ENCODE assay signal across 2 cellular contexts in the genomic region with DNA sequence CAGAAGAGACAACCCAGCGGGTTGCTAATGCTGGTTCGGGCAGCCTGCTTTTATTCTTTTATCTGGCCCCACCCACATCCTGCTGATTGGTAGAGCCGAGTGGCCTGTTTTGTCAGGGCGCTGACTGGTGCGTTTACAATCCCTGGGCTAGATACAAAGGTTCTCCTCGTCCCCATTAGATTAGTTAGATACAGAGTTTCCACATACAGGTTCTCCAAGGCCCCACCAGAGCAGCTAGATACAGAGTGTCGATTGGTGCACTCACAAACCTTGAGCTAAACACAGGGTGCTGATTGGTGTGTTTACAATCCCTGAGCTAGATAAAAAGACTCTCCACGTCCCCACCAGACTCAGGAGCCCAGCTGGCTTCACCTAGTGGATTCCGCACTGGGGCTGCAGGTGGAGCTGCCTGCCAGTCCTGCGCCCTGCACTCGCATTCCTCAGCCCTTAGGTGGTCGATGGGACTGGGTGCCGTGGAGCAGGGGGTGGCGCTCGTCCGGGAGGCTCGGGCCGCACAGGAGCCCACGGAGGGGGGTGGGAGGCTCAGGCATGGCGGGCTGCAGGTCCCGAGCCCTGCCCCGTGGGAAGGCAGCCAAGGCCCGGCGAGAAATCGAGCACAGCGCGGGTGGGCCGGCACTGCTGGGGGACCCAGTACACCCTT.
TF ChIP-seq lines count a peak whose summit lies in the region.

No MANE protein-coding gene starts in this region.

TF ChIP-seq in H1, 55 proteins besides CTCF, POLR2A, EP300 and RAD21:
- TF ChIP-seq TBP (IDR thresholded peaks at IDR 0.05; ENCODE audit: low read depth, low read length), result peak; percentile 53
- TF ChIP-seq SP1 (IDR thresholded peaks at IDR 0.05; ENCODE audit: low read depth, low read length), result 0 out of 2 replicates have a peak, but pooled peaks have one; percentile 40

TF ChIP-seq in HepG2, 621 proteins besides CTCF, POLR2A, EP300 and RAD21:
- 0 out of 2 replicates have a peak, but pooled peaks have one; percentile 12 for TF ChIP-seq GABPB1 (CRISPR knock-in tag; IDR thresholded peaks at IDR 0.05)
- peak; percentile 63 for TF ChIP-seq STAG1 (CRISPR knock-in tag; IDR thresholded peaks at IDR 0.05)
- TF ChIP-seq HMGXB4 (CRISPR knock-in tag; IDR thresholded peaks at IDR 0.05; ENCODE audit: borderline replicate concordance in 1 of 2, low read depth in 1 of 2), result peak in 1 of 2 experiments; percentile 32; a peak in 2 of 4 replicates
- peak; percentile 67; the same call in 1 of the 2 replicates for TF ChIP-seq GTF2F1 (IDR thresholded peaks at IDR 0.05; ENCODE audit: low read length)
- 0 out of 2 replicates have a peak, but pooled peaks have one; percentile 16 for TF ChIP-seq ZNF556 (CRISPR knock-in tag; IDR thresholded peaks at IDR 0.05; ENCODE audit: borderline replicate concordance)
- peak; percentile 44; the same call in 1 of the 2 replicates for TF ChIP-seq DRAP1 (CRISPR knock-in tag; IDR thresholded peaks at IDR 0.05)
- TF ChIP-seq HOMEZ (CRISPR knock-in tag; IDR thresholded peaks at IDR 0.05; ENCODE audit: low read depth), result peak; percentile 20; the same call in 1 of the 2 replicates
- peak; percentile 24; the same call in 1 of the 2 replicates for TF ChIP-seq ZNF687 (CRISPR knock-in tag; IDR thresholded peaks at IDR 0.05)
- peak; percentile 37 for TF ChIP-seq TEAD3 (CRISPR knock-in tag; optimal IDR thresholded peaks at IDR 0.05; ENCODE audit: borderline replicate concordance)
- TF ChIP-seq ZNF501 (CRISPR knock-in tag; IDR thresholded peaks at IDR 0.05), result 0 out of 2 replicates have a peak, but pooled peaks have one; percentile 20
- peak; percentile 85 for TF ChIP-seq ZBTB38 (CRISPR knock-in tag; IDR thresholded peaks at IDR 0.05)
- TF ChIP-seq NFYB (CRISPR knock-in tag; IDR thresholded peaks at IDR 0.05), result peak; percentile 82
- 0 out of 2 replicates have a peak, but pooled peaks have one; percentile 17 for TF ChIP-seq PHF8 (CRISPR knock-in tag; IDR thresholded peaks at IDR 0.05)
- TF ChIP-seq, protein P1, sequence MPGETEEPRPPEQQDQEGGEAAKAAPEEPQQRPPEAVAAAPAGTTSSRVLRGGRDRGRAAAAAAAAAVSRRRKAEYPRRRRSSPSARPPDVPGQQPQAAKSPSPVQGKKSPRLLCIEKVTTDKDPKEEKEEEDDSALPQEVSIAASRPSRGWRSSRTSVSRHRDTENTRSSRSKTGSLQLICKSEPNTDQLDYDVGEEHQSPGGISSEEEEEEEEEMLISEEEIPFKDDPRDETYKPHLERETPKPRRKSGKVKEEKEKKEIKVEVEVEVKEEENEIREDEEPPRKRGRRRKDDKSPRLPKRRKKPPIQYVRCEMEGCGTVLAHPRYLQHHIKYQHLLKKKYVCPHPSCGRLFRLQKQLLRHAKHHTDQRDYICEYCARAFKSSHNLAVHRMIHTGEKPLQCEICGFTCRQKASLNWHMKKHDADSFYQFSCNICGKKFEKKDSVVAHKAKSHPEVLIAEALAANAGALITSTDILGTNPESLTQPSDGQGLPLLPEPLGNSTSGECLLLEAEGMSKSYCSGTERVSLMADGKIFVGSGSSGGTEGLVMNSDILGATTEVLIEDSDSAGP (CRISPR knock-in tag; IDR thresholded peaks at IDR 0.05; ENCODE audit: borderline replicate concordance), result peak; percentile 39; the same call in 1 of the 2 replicates
- TF ChIP-seq NFYC (CRISPR knock-in tag; IDR thresholded peaks at IDR 0.05), result peak; percentile 82
- TF ChIP-seq, protein P2, sequence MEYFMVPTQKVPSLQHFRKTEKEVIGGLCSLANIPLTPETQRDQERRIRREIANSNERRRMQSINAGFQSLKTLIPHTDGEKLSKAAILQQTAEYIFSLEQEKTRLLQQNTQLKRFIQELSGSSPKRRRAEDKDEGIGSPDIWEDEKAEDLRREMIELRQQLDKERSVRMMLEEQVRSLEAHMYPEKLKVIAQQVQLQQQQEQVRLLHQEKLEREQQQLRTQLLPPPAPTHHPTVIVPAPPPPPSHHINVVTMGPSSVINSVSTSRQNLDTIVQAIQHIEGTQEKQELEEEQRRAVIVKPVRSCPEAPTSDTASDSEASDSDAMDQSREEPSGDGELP (IDR thresholded peaks at IDR 0.05; ENCODE audit: borderline replicate concordance, low read depth), result 0 out of 2 replicates have a peak, but pooled peaks have one; percentile 19
- TF ChIP-seq ZNF12 (CRISPR knock-in tag; IDR thresholded peaks at IDR 0.05), result peak; percentile 72; the same call in 1 of the 2 replicates
- TF ChIP-seq ZMYM4 (CRISPR knock-in tag; IDR thresholded peaks at IDR 0.05), result peak; percentile 57
